In genomic region chr7:102433319-102434038, GRCh38 we compare ENCODE assay signal across 8 cellular contexts. TPM values are rescaled to one million over a fixed set of nuclear protein-coding genes. Genes with fewer than 3 reads are reported as not detected.
A peak's percentile ranks its signal among the peaks of the same experiment; 100 is the strongest.
DNase-seq lines count a peak whose midpoint lies in the region; ATAC-seq and TF ChIP-seq lines count a peak whose summit lies in the region.

TSS of gene ORAI2 (plus strand) at chr7:102433575. CDS start at chr7:102438957, 5,382 bp downstream.

- no peaks in the 10 kb centered on the region for H3K36me3 ChIP-seq in ACC112 (ENCODE audit: insufficient read depth, low read length)

- no peaks in the 10 kb centered on the region for H3K27me3 ChIP-seq in ACC112 (ENCODE audit: insufficient read depth, low read length)

- H3K36me3 Mint-ChIP-seq in endothelial cell (ENCODE audit: low read depth, unreplicated experiment): peaks cover 11% of the 10 kb centered on the region

- H3K27me3 Mint-ChIP-seq in endothelial cell (ENCODE audit: unreplicated experiment): peaks cover 15% of the 10 kb centered on the region

- H3K4me3 Mint-ChIP-seq in endothelial cell (ENCODE audit: unreplicated experiment): peak within 1 kb of the TSS; percentile 91

- H3K27ac ChIP-seq in ACC112 (ENCODE audit: low read depth, low read length): peak within 1 kb of the TSS; percentile 19; the same call in 1 of the 2 replicates

- TF ChIP-seq CTCF in endothelial cell (IDR thresholded peaks at IDR 0.05; ENCODE audit: unreplicated experiment): no peak

- H3K4me3 ChIP-seq in ACC112 (ENCODE audit: low read depth, low read length): peak within 1 kb of the TSS; percentile 97

- DNase-seq in NOMO-1 treated with DMSO at 0.1 percent for 48 hours (lab: John Stamatoyannopoulos, UW; ENCODE audit: unreplicated experiment): peak; percentile 74
- peak; percentile 93 for DNase-seq in activated CD8-positive, alpha-beta memory T cell treated with anti-CD3 and anti-CD28 coated beads, Interleukin-2, amount 50 U/mL, for 4 hours
- DNase-seq in endothelial cell (ENCODE audit: low spot score): peak; percentile 85
- DNase-seq in middle frontal gyrus (ENCODE audit: extremely low spot score, low spot score): peak; percentile 67
- DNase-seq in stimulated activated CD8-positive, alpha-beta memory T cell treated with anti-CD3 and anti-CD28 coated beads, Interleukin-2, amount 100 ng/mL, for 1 hour (ENCODE audit: low read depth in 2 of 2): peak; percentile 82 to 84

- peaks cover 14% of the 10 kb centered on the region for H3K4me1 ChIP-seq in ACC112 (ENCODE audit: control insufficient read depth, insufficient read depth, low read length, unreplicated experiment)

- ATAC-seq in HG03108 (IDR thresholded peaks at IDR 0.05; ENCODE audit: unreplicated experiment): peak; percentile 50

- H3K9me3 Mint-ChIP-seq in endothelial cell (ENCODE audit: unreplicated experiment): no peaks in the 10 kb centered on the region

- H3K79me2 ChIP-seq in ACC112 (ENCODE audit: control insufficient read depth, insufficient read depth, low read length, unreplicated experiment): peaks cover 14% of the 10 kb centered on the region

- TF ChIP-seq POLR2A in GM18526 (IDR thresholded peaks at IDR 0.05; ENCODE audit: extremely low read depth, insufficient read length): peak; percentile 65

- H3K4me1 Mint-ChIP-seq in endothelial cell (ENCODE audit: unreplicated experiment): peaks cover 14% of the 10 kb centered on the region

- H3K27ac Mint-ChIP-seq in endothelial cell (ENCODE audit: unreplicated experiment): peak within 1 kb of the TSS; percentile 75

- peak within 1 kb of the TSS; percentile 96 for H2AFZ ChIP-seq in ACC112 (ENCODE audit: low read length, unreplicated experiment)

RNA-seq across cellular contexts. Expression of gene ORAI2, which starts in this region (rescaled TPM):
- 39.3 TPM for total RNA-seq in endothelial cell (ENCODE audit: unreplicated experiment)

Comparison
In these comparisons a context has a peak if more than half of its experiments do, and no peak if none do; other contexts are left out.
1. Peak in every context shown above with its lines: DNase-seq, ATAC-seq, H3K4me3 ChIP-seq and H3K27ac ChIP-seq.